Comparison of ENCODE assay signal across 20 cellular contexts in the genomic region with DNA sequence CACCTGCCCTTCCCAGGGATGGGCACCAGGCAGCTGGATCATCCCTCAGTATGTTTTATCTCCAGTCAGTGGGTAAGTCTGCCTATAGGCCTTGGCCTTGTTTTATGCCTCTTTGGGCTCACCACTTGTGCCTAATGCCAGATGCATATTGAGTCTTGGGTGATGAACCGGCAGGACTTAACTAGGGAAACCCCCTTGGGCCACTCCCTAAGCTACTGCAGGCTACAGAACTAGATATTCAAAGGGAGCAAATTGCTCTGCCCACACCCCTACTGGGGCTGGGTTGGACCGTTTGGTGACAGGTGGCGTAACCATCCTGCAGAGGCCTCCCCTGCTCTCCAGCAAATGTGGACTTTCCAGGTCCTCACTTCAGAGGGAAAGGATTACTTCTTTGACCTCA.
DNase-seq lines count a peak whose midpoint lies in the region; ATAC-seq and TF ChIP-seq lines count a peak whose summit lies in the region.
"Had no signal": no experiment of that assay in that cellular context is flagged by ENCODE, and none has a peak within 500 bp of the region (broad histone marks: within the 10 kb centered on the region; RNA-seq: fewer than 3 reads in every experiment).

No MANE protein-coding gene starts in this region.

- peaks cover 21% of the 10 kb centered on the region for H3K4me1 ChIP-seq in foreskin keratinocyte
- H3K4me1 ChIP-seq in suprapubic skin: peaks cover 19% of the 10 kb centered on the region
- H3K4me1 ChIP-seq: A549 had no signal

- TF ChIP-seq CTCF in foreskin keratinocyte (conservative IDR thresholded peaks at IDR 0.05): no peak
- TF ChIP-seq CTCF in suprapubic skin (IDR thresholded peaks at IDR 0.05): no peak
- TF ChIP-seq CTCF in coronary artery (IDR thresholded peaks at IDR 0.05): no peak

- H3K27ac ChIP-seq in KOPT-K1 (ENCODE audit: low read depth, low read length, poor library complexity, severe bottlenecking) (peak overlapping the region; percentile 35), foreskin keratinocyte (peak overlapping the region; percentile 26), suprapubic skin (peak overlapping the region; percentile 79), coronary artery (no peak overlapping the region)
- H3K27ac ChIP-seq: A549, GM23248 had no signal

- H3K4me3 ChIP-seq in suprapubic skin (no peak overlapping the region), coronary artery (no peak overlapping the region)
- H3K4me3 ChIP-seq: A549, GM23248 had no signal

- peak; percentile 26 for ATAC-seq in foreskin keratinocyte
- ATAC-seq in left lobe of liver: no peak
- ATAC-seq: Panc1 had no signal

- no peaks in the 10 kb centered on the region for H3K27me3 ChIP-seq in foreskin keratinocyte
- no peaks in the 10 kb centered on the region for H3K27me3 ChIP-seq in suprapubic skin

- peak; percentile 19 for DNase-seq in COLO668 (lab: John Stamatoyannopoulos, UW; ENCODE audit: unreplicated experiment)
- DNase-seq in foreskin keratinocyte: peak in 1 of 2 donors; percentile 15
- DNase-seq in suprapubic skin (ENCODE audit: low spot score in 2 of 2): no peak
- no peak for DNase-seq in DMS79 (lab: John Stamatoyannopoulos, UW)
- no peak for DNase-seq in left lobe of liver (ENCODE audit: low spot score)
- DNase-seq in coronary artery (ENCODE audit: low spot score): no peak
- DNase-seq: GDM1; H9; HFFc6; NCI-H1092 treated with DMSO at 0.1 percent for 48 hours; NCI-H1436 treated with DMSO at 0.1 percent for 48 hours; NCI-H1930; NCI-H2227 treated with DMSO at 0.1 percent for 48 hours; NCI-H510A treated with DMSO at 0.1 percent for 48 hours; NCI-H774; NK-92 treated with Interleukin-12 subunit alpha and Interleukin-12 subunit beta, amount 100 ng/mL, for 24 hours had no signal

- H3K9me3 ChIP-seq in KOPT-K1 (ENCODE audit: insufficient read depth, low read length, poor library complexity, severe bottlenecking) (no peaks in the 10 kb centered on the region), suprapubic skin (no peaks in the 10 kb centered on the region)
- H3K9me3 ChIP-seq: A549 had no signal

- 29% methylated on average over 3 of the region's 3 CpGs for WGBS in suprapubic skin

- H3K36me3 ChIP-seq in KOPT-K1 (ENCODE audit: insufficient read depth, low read length) (no peaks in the 10 kb centered on the region), suprapubic skin (no peaks in the 10 kb centered on the region)

- no peak for TF ChIP-seq POLR2A in suprapubic skin (IDR thresholded peaks at IDR 0.05)

- TF ChIP-seq EP300 in suprapubic skin (IDR thresholded peaks at IDR 0.05): no peak

Comparison
In these comparisons a context has a peak if more than half of its experiments do, and no peak if none do; other contexts are left out.
1. H3K27ac ChIP-seq: peak in KOPT-K1 (single experiment), foreskin keratinocyte (single experiment) and suprapubic skin (single experiment); none in coronary artery (0 of 2).